Comparison of ENCODE assay signal across 1 cellular context in the genomic region with DNA sequence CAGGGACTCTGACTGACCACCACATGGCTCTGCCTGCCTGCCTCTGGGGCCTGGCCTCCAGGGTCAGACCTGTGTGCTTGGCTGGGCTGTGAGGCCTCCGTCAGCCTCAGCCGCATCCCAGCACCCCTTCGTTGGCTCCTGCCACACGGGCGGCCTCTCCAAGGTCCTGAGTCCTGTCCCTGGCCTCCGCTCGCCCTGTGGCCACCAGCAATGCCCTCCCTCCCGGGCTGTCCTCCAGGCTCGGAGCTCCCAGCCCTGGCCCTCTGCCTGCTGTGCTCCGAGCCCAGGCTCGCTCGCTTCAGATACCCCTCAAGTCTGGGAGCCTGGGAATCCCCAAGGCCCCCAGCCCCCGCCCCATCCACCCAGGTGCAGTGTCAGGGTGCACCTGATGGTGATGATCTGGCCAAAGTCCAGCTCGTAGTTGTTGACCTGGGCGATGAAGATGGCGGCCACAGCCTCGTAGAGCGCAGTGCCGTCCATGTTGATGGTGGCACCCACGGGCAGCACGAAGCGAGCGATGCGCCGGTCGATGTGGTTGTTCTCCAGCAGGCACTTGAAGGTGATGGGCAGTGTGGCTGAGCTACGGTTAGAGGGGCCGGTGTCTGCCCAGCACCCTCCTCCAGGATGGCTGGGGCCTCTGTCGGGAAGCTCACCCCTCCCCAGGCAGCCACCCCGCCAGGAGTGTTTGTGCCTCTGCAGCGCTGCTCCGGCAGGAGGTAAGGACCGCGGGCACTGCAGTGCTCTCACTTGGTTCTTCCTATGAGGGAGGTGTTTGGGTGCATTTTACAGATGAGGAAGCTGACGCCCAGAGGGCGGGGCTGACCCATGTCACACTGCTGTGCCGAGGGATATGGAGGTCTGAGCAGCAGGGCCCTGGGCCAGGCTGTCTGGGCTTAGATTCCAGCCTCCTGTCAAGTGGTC.
A peak's percentile ranks its signal among the peaks of the same experiment; 100 is the strongest.
TF ChIP-seq lines count a peak whose summit lies in the region.

No MANE protein-coding gene starts in this region.

TF ChIP-seq in HepG2, 621 proteins besides CTCF, POLR2A, EP300 and RAD21 (continues in another document):
- TF ChIP-seq XRCC5 (optimal IDR thresholded peaks at IDR 0.05; ENCODE audit: low read length) (peak; percentile 16), ZNF724P (CRISPR knock-in tag; IDR thresholded peaks at IDR 0.05; ENCODE audit: borderline replicate concordance) (peak; percentile 37; the same call in 1 of the 2 replicates), NCOR1 (IDR thresholded peaks at IDR 0.05; ENCODE audit: borderline replicate concordance, low read length) (no peak), HMGA1 (CRISPR knock-in tag; conservative IDR thresholded peaks at IDR 0.05) (no peak), HNRNPL (IDR thresholded peaks at IDR 0.05; ENCODE audit: low read depth, low read length) (peak; percentile 53; the same call in 1 of the 2 replicates), SRY (CRISPR knock-in tag; IDR thresholded peaks at IDR 0.05) (no peak), ZNF264 (CRISPR knock-in tag; IDR thresholded peaks at IDR 0.05) (no peak), ZNF570 (CRISPR knock-in tag; IDR thresholded peaks at IDR 0.05; ENCODE audit: borderline replicate concordance) (no peak), ZNF274 (CRISPR knock-in tag; IDR thresholded peaks at IDR 0.05) (0 out of 2 replicates have a peak, but pooled peaks have one; percentile 14), GLI4 (CRISPR knock-in tag; IDR thresholded peaks at IDR 0.05; ENCODE audit: borderline replicate concordance) (0 out of 2 replicates have a peak, but pooled peaks have one; percentile 72), WIZ (CRISPR knock-in tag; IDR thresholded peaks at IDR 0.05) (0 out of 2 replicates have a peak, but pooled peaks have one; percentile 51), ZNF564 (CRISPR knock-in tag; IDR thresholded peaks at IDR 0.05) (no peak), ZKSCAN1 (IDR thresholded peaks at IDR 0.05; ENCODE audit: low read length) (no peak), ZNF510 (CRISPR knock-in tag; IDR thresholded peaks at IDR 0.05; ENCODE audit: low read depth) (no peak), HNRNPK (IDR thresholded peaks at IDR 0.05; ENCODE audit: low read depth, low read length, poor library complexity, severe bottlenecking) (no peak), ZNF547 (CRISPR knock-in tag; IDR thresholded peaks at IDR 0.05) (peak; percentile 40; the same call in 1 of the 2 replicates), ZFP36L2 (CRISPR knock-in tag; IDR thresholded peaks at IDR 0.05) (no peak), HOXA3 (CRISPR knock-in tag; IDR thresholded peaks at IDR 0.05) (peak; percentile 55; the same call in 1 of the 2 replicates), ATRX (CRISPR knock-in tag; IDR thresholded peaks at IDR 0.05; ENCODE audit: borderline replicate concordance) (no peak), PHF20 (CRISPR knock-in tag; IDR thresholded peaks at IDR 0.05) (peak; percentile 42; the same call in 1 of the 2 replicates), ARID2 (CRISPR knock-in tag; IDR thresholded peaks at IDR 0.05; ENCODE audit: borderline replicate concordance) (no peak), MAF1 (CRISPR knock-in tag; IDR thresholded peaks at IDR 0.05; ENCODE audit: borderline replicate concordance) (no peak), NFE2L2 (IDR thresholded peaks at IDR 0.05; ENCODE audit: low read length) (no peak), TAF1 (CRISPR knock-in tag; IDR thresholded peaks at IDR 0.05) (no peak), ZNF17 (CRISPR knock-in tag; IDR thresholded peaks at IDR 0.05) (no peak), MED8 (CRISPR knock-in tag; IDR thresholded peaks at IDR 0.05; ENCODE audit: insufficient replicate concordance) (no peak), TCF7L2 (IDR thresholded peaks at IDR 0.05; ENCODE audit: low read depth, low read length) (no peak), ZFX (CRISPR knock-in tag; IDR thresholded peaks at IDR 0.05; ENCODE audit: low read depth) (peak; percentile 39), ZBTB38 (CRISPR knock-in tag; IDR thresholded peaks at IDR 0.05) (peak; percentile 83; the same call in 1 of the 2 replicates), SALL2 (CRISPR knock-in tag; IDR thresholded peaks at IDR 0.05) (no peak), SSRP1 (CRISPR knock-in tag; IDR thresholded peaks at IDR 0.05) (no peak), GZF1 (CRISPR knock-in tag; IDR thresholded peaks at IDR 0.05) (no peak), ZNF24 (IDR thresholded peaks at IDR 0.05) (no peak), MTF1 (CRISPR knock-in tag; IDR thresholded peaks at IDR 0.05) (no peak), ZNF160 (CRISPR knock-in tag; IDR thresholded peaks at IDR 0.05) (no peak), AKAP8 (CRISPR knock-in tag; IDR thresholded peaks at IDR 0.05) (0 out of 2 replicates have a peak, but pooled peaks have one; percentile 14), NR2F2 (IDR thresholded peaks at IDR 0.05; ENCODE audit: borderline replicate concordance, low read depth) (no peak), ZNF430 (CRISPR knock-in tag; IDR thresholded peaks at IDR 0.05) (peak; percentile 26; the same call in 1 of the 2 replicates)
- TF ChIP-seq, protein P1, sequence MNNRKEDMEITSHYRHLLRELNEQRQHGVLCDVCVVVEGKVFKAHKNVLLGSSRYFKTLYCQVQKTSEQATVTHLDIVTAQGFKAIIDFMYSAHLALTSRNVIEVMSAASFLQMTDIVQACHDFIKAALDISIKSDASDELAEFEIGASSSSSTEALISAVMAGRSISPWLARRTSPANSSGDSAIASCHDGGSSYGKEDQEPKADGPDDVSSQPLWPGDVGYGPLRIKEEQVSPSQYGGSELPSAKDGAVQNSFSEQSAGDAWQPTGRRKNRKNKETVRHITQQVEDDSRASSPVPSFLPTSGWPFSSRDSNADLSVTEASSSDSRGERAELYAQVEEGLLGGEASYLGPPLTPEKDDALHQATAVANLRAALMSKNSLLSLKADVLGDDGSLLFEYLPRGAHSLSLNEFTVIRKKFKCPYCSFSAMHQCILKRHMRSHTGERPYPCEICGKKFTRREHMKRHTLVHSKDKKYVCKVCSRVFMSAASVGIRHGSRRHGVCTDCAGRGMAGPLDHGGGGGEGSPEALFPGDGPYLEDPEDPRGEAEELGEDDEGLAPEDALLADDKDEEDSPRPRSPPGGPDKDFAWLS (CRISPR knock-in tag; IDR thresholded peaks at IDR 0.05; ENCODE audit: borderline replicate concordance): no peak
- TF ChIP-seq, protein P2, sequence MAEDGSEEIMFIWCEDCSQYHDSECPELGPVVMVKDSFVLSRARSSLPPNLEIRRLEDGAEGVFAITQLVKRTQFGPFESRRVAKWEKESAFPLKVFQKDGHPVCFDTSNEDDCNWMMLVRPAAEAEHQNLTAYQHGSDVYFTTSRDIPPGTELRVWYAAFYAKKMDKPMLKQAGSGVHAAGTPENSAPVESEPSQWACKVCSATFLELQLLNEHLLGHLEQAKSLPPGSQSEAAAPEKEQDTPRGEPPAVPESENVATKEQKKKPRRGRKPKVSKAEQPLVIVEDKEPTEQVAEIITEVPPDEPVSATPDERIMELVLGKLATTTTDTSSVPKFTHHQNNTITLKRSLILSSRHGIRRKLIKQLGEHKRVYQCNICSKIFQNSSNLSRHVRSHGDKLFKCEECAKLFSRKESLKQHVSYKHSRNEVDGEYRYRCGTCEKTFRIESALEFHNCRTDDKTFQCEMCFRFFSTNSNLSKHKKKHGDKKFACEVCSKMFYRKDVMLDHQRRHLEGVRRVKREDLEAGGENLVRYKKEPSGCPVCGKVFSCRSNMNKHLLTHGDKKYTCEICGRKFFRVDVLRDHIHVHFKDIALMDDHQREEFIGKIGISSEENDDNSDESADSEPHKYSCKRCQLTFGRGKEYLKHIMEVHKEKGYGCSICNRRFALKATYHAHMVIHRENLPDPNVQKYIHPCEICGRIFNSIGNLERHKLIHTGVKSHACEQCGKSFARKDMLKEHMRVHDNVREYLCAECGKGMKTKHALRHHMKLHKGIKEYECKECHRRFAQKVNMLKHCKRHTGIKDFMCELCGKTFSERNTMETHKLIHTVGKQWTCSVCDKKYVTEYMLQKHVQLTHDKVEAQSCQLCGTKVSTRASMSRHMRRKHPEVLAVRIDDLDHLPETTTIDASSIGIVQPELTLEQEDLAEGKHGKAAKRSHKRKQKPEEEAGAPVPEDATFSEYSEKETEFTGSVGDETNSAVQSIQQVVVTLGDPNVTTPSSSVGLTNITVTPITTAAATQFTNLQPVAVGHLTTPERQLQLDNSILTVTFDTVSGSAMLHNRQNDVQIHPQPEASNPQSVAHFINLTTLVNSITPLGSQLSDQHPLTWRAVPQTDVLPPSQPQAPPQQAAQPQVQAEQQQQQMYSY (CRISPR knock-in tag; IDR thresholded peaks at IDR 0.05): no peak
- TF ChIP-seq, protein P3, sequence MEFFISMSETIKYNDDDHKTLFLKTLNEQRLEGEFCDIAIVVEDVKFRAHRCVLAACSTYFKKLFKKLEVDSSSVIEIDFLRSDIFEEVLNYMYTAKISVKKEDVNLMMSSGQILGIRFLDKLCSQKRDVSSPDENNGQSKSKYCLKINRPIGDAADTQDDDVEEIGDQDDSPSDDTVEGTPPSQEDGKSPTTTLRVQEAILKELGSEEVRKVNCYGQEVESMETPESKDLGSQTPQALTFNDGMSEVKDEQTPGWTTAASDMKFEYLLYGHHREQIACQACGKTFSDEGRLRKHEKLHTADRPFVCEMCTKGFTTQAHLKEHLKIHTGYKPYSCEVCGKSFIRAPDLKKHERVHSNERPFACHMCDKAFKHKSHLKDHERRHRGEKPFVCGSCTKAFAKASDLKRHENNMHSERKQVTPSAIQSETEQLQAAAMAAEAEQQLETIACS (CRISPR knock-in tag; IDR thresholded peaks at IDR 0.05): no peak
- TF ChIP-seq, protein P4, sequence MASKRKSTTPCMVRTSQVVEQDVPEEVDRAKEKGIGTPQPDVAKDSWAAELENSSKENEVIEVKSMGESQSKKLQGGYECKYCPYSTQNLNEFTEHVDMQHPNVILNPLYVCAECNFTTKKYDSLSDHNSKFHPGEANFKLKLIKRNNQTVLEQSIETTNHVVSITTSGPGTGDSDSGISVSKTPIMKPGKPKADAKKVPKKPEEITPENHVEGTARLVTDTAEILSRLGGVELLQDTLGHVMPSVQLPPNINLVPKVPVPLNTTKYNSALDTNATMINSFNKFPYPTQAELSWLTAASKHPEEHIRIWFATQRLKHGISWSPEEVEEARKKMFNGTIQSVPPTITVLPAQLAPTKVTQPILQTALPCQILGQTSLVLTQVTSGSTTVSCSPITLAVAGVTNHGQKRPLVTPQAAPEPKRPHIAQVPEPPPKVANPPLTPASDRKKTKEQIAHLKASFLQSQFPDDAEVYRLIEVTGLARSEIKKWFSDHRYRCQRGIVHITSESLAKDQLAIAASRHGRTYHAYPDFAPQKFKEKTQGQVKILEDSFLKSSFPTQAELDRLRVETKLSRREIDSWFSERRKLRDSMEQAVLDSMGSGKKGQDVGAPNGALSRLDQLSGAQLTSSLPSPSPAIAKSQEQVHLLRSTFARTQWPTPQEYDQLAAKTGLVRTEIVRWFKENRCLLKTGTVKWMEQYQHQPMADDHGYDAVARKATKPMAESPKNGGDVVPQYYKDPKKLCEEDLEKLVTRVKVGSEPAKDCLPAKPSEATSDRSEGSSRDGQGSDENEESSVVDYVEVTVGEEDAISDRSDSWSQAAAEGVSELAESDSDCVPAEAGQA (IDR thresholded peaks at IDR 0.05; ENCODE audit: low read depth): 0 out of 2 replicates have a peak, but pooled peaks have one; percentile 59
- TF ChIP-seq, protein P4 (CRISPR knock-in tag; IDR thresholded peaks at IDR 0.05; ENCODE audit: borderline replicate concordance): no peak
- TF ChIP-seq, protein P5, sequence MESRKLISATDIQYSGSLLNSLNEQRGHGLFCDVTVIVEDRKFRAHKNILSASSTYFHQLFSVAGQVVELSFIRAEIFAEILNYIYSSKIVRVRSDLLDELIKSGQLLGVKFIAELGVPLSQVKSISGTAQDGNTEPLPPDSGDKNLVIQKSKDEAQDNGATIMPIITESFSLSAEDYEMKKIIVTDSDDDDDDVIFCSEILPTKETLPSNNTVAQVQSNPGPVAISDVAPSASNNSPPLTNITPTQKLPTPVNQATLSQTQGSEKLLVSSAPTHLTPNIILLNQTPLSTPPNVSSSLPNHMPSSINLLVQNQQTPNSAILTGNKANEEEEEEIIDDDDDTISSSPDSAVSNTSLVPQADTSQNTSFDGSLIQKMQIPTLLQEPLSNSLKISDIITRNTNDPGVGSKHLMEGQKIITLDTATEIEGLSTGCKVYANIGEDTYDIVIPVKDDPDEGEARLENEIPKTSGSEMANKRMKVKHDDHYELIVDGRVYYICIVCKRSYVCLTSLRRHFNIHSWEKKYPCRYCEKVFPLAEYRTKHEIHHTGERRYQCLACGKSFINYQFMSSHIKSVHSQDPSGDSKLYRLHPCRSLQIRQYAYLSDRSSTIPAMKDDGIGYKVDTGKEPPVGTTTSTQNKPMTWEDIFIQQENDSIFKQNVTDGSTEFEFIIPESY (CRISPR knock-in tag; IDR thresholded peaks at IDR 0.05): peak; percentile 54; the same call in 1 of the 2 replicates
- TF ChIP-seq, protein P6, sequence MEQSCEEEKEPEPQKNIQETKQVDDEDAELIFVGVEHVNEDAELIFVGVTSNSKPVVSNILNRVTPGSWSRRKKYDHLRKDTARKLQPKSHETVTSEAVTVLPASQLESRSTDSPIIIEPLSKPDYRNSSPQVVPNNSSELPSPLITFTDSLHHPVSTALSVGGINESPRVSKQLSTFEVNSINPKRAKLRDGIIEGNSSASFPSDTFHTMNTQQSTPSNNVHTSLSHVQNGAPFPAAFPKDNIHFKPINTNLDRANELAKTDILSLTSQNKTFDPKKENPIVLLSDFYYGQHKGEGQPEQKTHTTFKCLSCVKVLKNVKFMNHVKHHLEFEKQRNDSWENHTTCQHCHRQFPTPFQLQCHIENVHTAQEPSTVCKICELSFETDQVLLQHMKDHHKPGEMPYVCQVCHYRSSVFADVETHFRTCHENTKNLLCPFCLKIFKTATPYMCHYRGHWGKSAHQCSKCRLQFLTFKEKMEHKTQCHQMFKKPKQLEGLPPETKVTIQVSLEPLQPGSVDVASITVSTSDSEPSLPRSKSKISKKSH (CRISPR knock-in tag; IDR thresholded peaks at IDR 0.05; ENCODE audit: borderline replicate concordance): no peak
- TF ChIP-seq, protein P7, sequence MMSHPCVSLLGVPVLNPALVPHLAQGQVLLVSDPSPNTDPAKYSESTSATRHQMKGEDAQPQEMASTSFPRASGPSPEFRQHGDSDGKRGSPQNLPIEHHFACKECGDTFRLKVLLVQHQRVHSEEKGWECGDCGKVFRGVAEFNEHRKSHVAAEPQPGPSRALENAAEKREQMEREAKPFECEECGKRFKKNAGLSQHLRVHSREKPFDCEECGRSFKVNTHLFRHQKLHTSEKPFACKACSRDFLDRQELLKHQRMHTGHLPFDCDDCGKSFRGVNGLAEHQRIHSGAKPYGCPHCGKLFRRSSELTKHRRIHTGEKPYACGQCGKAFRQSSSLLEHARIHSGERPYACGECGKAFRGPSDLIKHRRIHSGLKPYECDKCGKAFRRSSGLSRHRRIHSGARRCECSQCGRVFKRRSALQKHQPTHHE (CRISPR knock-in tag; IDR thresholded peaks at IDR 0.05; ENCODE audit: borderline replicate concordance): no peak
